Comparison of ENCODE assay signal across 1 cellular context in genomic region chr18:3526421-3527354, GRCh38.
TF ChIP-seq lines count a peak whose summit lies in the region.

No MANE protein-coding gene starts in this region.

TF ChIP-seq in GM12878, 131 proteins besides CTCF, POLR2A, EP300 and RAD21 (continued from another document):
- no peak for TF ChIP-seq PKNOX1 (IDR thresholded peaks at IDR 0.05)
- 0 out of 2 replicates have a peak, but pooled peaks have one; percentile 23 for TF ChIP-seq ZNF24 (IDR thresholded peaks at IDR 0.05)
- TF ChIP-seq, protein P1, sequence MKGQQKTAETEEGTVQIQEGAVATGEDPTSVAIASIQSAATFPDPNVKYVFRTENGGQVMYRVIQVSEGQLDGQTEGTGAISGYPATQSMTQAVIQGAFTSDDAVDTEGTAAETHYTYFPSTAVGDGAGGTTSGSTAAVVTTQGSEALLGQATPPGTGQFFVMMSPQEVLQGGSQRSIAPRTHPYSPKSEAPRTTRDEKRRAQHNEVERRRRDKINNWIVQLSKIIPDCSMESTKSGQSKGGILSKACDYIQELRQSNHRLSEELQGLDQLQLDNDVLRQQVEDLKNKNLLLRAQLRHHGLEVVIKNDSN (IDR thresholded peaks at IDR 0.05; ENCODE audit: borderline replicate concordance, extremely low read length, insufficient read depth, low read depth, low read length) = no peak
- no peak for TF ChIP-seq ZNF207 (IDR thresholded peaks at IDR 0.05; ENCODE audit: borderline replicate concordance)
- TF ChIP-seq TCF12 (IDR thresholded peaks at IDR 0.05; ENCODE audit: low read depth, low read length) = peak; percentile 63; the same call in 1 of the 2 replicates
- TF ChIP-seq HSF1 (IDR thresholded peaks at IDR 0.05; ENCODE audit: low read depth, low read length) = no peak
- TF ChIP-seq RELA (IDR thresholded peaks at IDR 0.05; ENCODE audit: borderline replicate concordance, partially characterized antibody) = peak; percentile 48
- TF ChIP-seq TBL1XR1 (IDR thresholded peaks at IDR 0.05; ENCODE audit: low read depth, low read length) = no peak
- TF ChIP-seq SPI1 (IDR thresholded peaks at IDR 0.05; ENCODE audit: borderline replicate concordance, insufficient read depth, low read depth, low read length) = no peak
- TF ChIP-seq RUNX3 (IDR thresholded peaks at IDR 0.05; ENCODE audit: low read length) = peak; percentile 15; the same call in 1 of the 2 replicates
- TF ChIP-seq MEF2B (IDR thresholded peaks at IDR 0.05; ENCODE audit: partially characterized antibody, poor library complexity, severe bottlenecking) = peak; percentile 44
- no peak for TF ChIP-seq RFX5 (IDR thresholded peaks at IDR 0.05; ENCODE audit: low read depth, low read length)
- TF ChIP-seq IKZF2 (IDR thresholded peaks at IDR 0.05) = peak in 1 of 2 experiments; percentile 35; a peak in 1 of 4 replicates
- TF ChIP-seq NFIC (IDR thresholded peaks at IDR 0.05; ENCODE audit: low read depth, low read length) = no peak; the same call in 1 of the 2 replicates
- TF ChIP-seq ATF7 (IDR thresholded peaks at IDR 0.05; ENCODE audit: low read depth) = peak; percentile 95
- TF ChIP-seq POU2F2 (IDR thresholded peaks at IDR 0.05; ENCODE audit: borderline replicate concordance, low read depth, low read length) = peak; percentile 38; the same call in 1 of the 3 replicates
- TF ChIP-seq SUPT20H (IDR thresholded peaks at IDR 0.05; ENCODE audit: borderline replicate concordance, control insufficient read depth, low read depth, low read length) = no peak
- TF ChIP-seq, protein P2, sequence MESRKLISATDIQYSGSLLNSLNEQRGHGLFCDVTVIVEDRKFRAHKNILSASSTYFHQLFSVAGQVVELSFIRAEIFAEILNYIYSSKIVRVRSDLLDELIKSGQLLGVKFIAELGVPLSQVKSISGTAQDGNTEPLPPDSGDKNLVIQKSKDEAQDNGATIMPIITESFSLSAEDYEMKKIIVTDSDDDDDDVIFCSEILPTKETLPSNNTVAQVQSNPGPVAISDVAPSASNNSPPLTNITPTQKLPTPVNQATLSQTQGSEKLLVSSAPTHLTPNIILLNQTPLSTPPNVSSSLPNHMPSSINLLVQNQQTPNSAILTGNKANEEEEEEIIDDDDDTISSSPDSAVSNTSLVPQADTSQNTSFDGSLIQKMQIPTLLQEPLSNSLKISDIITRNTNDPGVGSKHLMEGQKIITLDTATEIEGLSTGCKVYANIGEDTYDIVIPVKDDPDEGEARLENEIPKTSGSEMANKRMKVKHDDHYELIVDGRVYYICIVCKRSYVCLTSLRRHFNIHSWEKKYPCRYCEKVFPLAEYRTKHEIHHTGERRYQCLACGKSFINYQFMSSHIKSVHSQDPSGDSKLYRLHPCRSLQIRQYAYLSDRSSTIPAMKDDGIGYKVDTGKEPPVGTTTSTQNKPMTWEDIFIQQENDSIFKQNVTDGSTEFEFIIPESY (IDR thresholded peaks at IDR 0.05) = no peak
- TF ChIP-seq NR2F1 (conservative IDR thresholded peaks at IDR 0.05) = no peak
- no peak for TF ChIP-seq ZBTB40 (IDR thresholded peaks at IDR 0.05; ENCODE audit: borderline replicate concordance)
- TF ChIP-seq CHD4 (IDR thresholded peaks at IDR 0.05) = no peak
- no peak for TF ChIP-seq NR2C1 (IDR thresholded peaks at IDR 0.05)
- TF ChIP-seq NRF1 (conservative IDR thresholded peaks at IDR 0.05; ENCODE audit: low read depth, low read length) = no peak
- TF ChIP-seq NBN (IDR thresholded peaks at IDR 0.05) = peak; percentile 70
- no peak for TF ChIP-seq KAT2A (conservative IDR thresholded peaks at IDR 0.05; ENCODE audit: control insufficient read depth, low read depth, low read length)
- no peak for TF ChIP-seq TCF7 (IDR thresholded peaks at IDR 0.05; ENCODE audit: borderline replicate concordance)
- no peak for TF ChIP-seq POLR2AphosphoS2 (IDR thresholded peaks at IDR 0.05; ENCODE audit: low read depth, low read length)
- TF ChIP-seq JUNB (IDR thresholded peaks at IDR 0.05) = 0 out of 2 replicates have a peak, but pooled peaks have one; percentile 7
- TF ChIP-seq RELB (IDR thresholded peaks at IDR 0.05; ENCODE audit: low read depth) = peak; percentile 93
- no peak for TF ChIP-seq CHD2 (IDR thresholded peaks at IDR 0.05; ENCODE audit: borderline replicate concordance, low read depth, low read length)
- peak; percentile 62 for TF ChIP-seq SKIL (IDR thresholded peaks at IDR 0.05; ENCODE audit: low read depth, poor library complexity, severe bottlenecking)
- TF ChIP-seq BRCA1 (IDR thresholded peaks at IDR 0.05; ENCODE audit: low read depth, low read length) = no peak
- TF ChIP-seq IRF4 (IDR thresholded peaks at IDR 0.05; ENCODE audit: low read depth, low read length) = no peak
- peak; percentile 21; the same call in 1 of the 2 replicates for TF ChIP-seq ATF2 (IDR thresholded peaks at IDR 0.05; ENCODE audit: low read length)
- peak; percentile 24; the same call in 1 of the 2 replicates for TF ChIP-seq BCL11A (IDR thresholded peaks at IDR 0.05; ENCODE audit: low read depth, low read length)
- no peak for TF ChIP-seq SMAD5 (IDR thresholded peaks at IDR 0.05; ENCODE audit: low read depth)
- no peak for TF ChIP-seq RAD51 (IDR thresholded peaks at IDR 0.05)
- no peak for TF ChIP-seq SP1 (IDR thresholded peaks at IDR 0.05; ENCODE audit: low read depth, low read length)
- TF ChIP-seq LARP7 (IDR thresholded peaks at IDR 0.05) = no peak
